ENCODE assay signal across 25 cellular contexts in genomic region chr19:34228762-34229161, GRCh38.
"Had no signal": no experiment of that assay in that cellular context is flagged by ENCODE, and none has a peak within 500 bp of the region (broad histone marks: within the 10 kb centered on the region; RNA-seq: fewer than 3 reads in every experiment).

No MANE protein-coding gene starts in this region.

- DNase-seq: activated CD8-positive, alpha-beta memory T cell treated with anti-CD3 and anti-CD28 coated beads for 24 hours; activated CD8-positive, alpha-beta memory T cell treated with anti-CD3 and anti-CD28 coated beads, Interleukin-2, amount 50 U/mL, for 4 hours; activated naive CD4-positive, alpha-beta T cell; activated naive CD8-positive, alpha-beta T cell treated with anti-CD3 and anti-CD28 coated beads for 36 hours; activated T-cell treated with anti-CD3 and anti-CD28 coated beads, Interleukin-2, amount 50 U/mL, for 24 hours; amniotic stem cell; effector CD8-positive, alpha-beta T cell; erythroblast; immature natural killer cell; lower lobe of right lung; pancreas; right lobe of liver; stimulated activated CD4-positive, alpha-beta T cell treated with anti-CD3 and anti-CD28 coated beads, Interleukin-1b, Interleukin-23, amount 100 ng/mL, for 48 hours; stimulated activated naive B cell treated with anti-CD40 and anti-IgM and Interleukin-4, amounts not matched to agents 10 μg/mL and 1 μg/mL and 100 μg/mL, for 72 hours; T-helper 1 cell; thyroid gland; upper lobe of right lung had no signal

- H2AFZ ChIP-seq: hepatocyte had no signal

- H3K4me1 Mint-ChIP-seq: nephron had no signal

- H3K27ac Mint-ChIP-seq: activated T-helper 2 cell treated with anti-CD3 and anti-CD28 coated beads, Interferon-gamma antibody, Interleukin-2, Interleukin-4, amounts not matched to agents 10 μg/mL and 5 μg/mL and 100 μg/mL, durations not matched to agents 14 hours and 24 hours and 36 hours; dendritic cell treated with granulocyte-macrophage colony-stimulating factor and Interleukin-4, amounts not matched to agents 40 ng/mL and 50 ng/mL, for 4 days; nephron had no signal

- H3K9me3 Mint-ChIP-seq: activated naive CD8-positive, alpha-beta T cell treated with anti-CD3 and anti-CD28 coated beads for 36 hours; activated T-cell treated with anti-CD3 and anti-CD28 coated beads, Interleukin-2, amount 50 U/mL, for 24 hours; activated T-helper 2 cell treated with anti-CD3 and anti-CD28 coated beads, Interferon-gamma antibody, Interleukin-2, Interleukin-4, amounts not matched to agents 10 μg/mL and 5 μg/mL and 100 μg/mL, durations not matched to agents 14 hours and 24 hours and 36 hours; dendritic cell treated with granulocyte-macrophage colony-stimulating factor and Interleukin-4, amounts not matched to agents 40 ng/mL and 50 ng/mL, for 4 days; immature natural killer cell; nephron; stimulated activated naive B cell treated with anti-CD40 and anti-IgM and Interleukin-4, amounts not matched to agents 10 μg/mL and 1 μg/mL and 100 μg/mL, for 72 hours had no signal

- H3K4me1 ChIP-seq: right lobe of liver had no signal

- H3K27me3 Mint-ChIP-seq: activated naive CD8-positive, alpha-beta T cell treated with anti-CD3 and anti-CD28 coated beads for 36 hours; activated T-cell treated with anti-CD3 and anti-CD28 coated beads, Interleukin-2, amount 50 U/mL, for 24 hours; dendritic cell treated with granulocyte-macrophage colony-stimulating factor and Interleukin-4, amounts not matched to agents 40 ng/mL and 50 ng/mL, for 4 days; stimulated activated naive B cell treated with anti-CD40 and anti-IgM and Interleukin-4, amounts not matched to agents 10 μg/mL and 1 μg/mL and 100 μg/mL, for 72 hours had no signal

- H3K4me2 ChIP-seq: hepatocyte had no signal

- H3K27me3 ChIP-seq: foreskin keratinocyte, hepatocyte, neutrophil, pancreas, right lobe of liver, thyroid gland, upper lobe of right lung had no signal

- H3K4me3 ChIP-seq: hepatocyte, lower lobe of right lung, pancreas, right lobe of liver, skin epidermis, thyroid gland, upper lobe of right lung had no signal

- H3K27ac ChIP-seq: foreskin keratinocyte, hepatocyte, lower lobe of right lung, neutrophil, pancreas, right lobe of liver, skin epidermis, thyroid gland, upper lobe of right lung had no signal

- H3K4me3 Mint-ChIP-seq: activated naive CD8-positive, alpha-beta T cell treated with anti-CD3 and anti-CD28 coated beads for 36 hours; activated T-cell treated with anti-CD3 and anti-CD28 coated beads, Interleukin-2, amount 50 U/mL, for 24 hours; dendritic cell treated with granulocyte-macrophage colony-stimulating factor and Interleukin-4, amounts not matched to agents 40 ng/mL and 50 ng/mL, for 4 days; immature natural killer cell; nephron; stimulated activated naive B cell treated with anti-CD40 and anti-IgM and Interleukin-4, amounts not matched to agents 10 μg/mL and 1 μg/mL and 100 μg/mL, for 72 hours had no signal

- ATAC-seq: left lobe of liver; lower lobe of right lung; pancreas; right lobe of liver; stimulated activated naive B cell treated with anti-CD40 and anti-IgM and Interleukin-4, amounts not matched to agents 10 μg/mL and 1 μg/mL and 100 μg/mL, for 72 hours; upper lobe of right lung had no signal

- H3K9me3 ChIP-seq: lower lobe of right lung, neutrophil, pancreas, right lobe of liver, thyroid gland, upper lobe of right lung had no signal
